Comparison of ENCODE assay signal across 8 cellular contexts in the genomic region with DNA sequence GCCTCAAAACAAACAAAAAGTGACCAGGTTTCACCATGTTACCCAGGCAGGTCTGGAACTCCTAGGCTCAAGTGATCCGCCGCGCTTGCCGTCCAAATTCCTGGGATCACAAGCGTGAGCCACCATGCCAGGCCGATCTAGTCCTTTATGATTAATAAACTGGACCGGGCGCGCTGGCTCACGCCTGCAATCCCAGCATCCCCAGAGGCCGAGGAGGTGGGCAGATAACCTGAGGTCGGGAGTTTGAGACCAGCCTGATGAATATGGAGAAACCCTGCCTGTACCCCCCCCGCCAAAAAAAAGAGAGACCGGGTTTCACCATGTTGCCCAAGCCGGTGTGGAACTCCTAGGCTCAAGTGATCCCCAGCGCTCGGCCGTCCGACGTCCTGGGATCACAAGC. TPM values are rescaled to one million over a fixed set of nuclear protein-coding genes. Genes with fewer than 3 reads are reported as not detected.
"Had no signal": no experiment of that assay in that cellular context is flagged by ENCODE, and none has a peak within 500 bp of the region (broad histone marks: within the 10 kb centered on the region; RNA-seq: fewer than 3 reads in every experiment).

No MANE protein-coding gene starts in this region.

RNA-seq across cellular contexts. Expression of gene GOLGA6L1, which starts 40.1 kb away (rescaled TPM):
- total RNA-seq: HepG2, HT1080, IMR-90, M059J, OCI-LY7, PC-3, Right ventricle myocardium superior, SJSA1 had no signal
